1 cellular context compared by ENCODE assay signal in genomic region chr9:92187989-92188714, GRCh38.
TF ChIP-seq lines count a peak whose summit lies in the region.

No MANE protein-coding gene starts in this region.

TF ChIP-seq in HepG2, 621 proteins besides CTCF, POLR2A, EP300 and RAD21 (continued from another document):
- TF ChIP-seq ZBTB40 (IDR thresholded peaks at IDR 0.05) (no peak), ZBTB40 (CRISPR knock-in tag; IDR thresholded peaks at IDR 0.05) (no peak), ZSCAN9 (CRISPR knock-in tag; IDR thresholded peaks at IDR 0.05; ENCODE audit: borderline replicate concordance) (no peak), FIP1L1 (IDR thresholded peaks at IDR 0.05; ENCODE audit: borderline replicate concordance, insufficient read depth, low read depth, low read length) (no peak), ZFP91 (CRISPR knock-in tag; IDR thresholded peaks at IDR 0.05; ENCODE audit: borderline replicate concordance) (no peak), HNF4G (IDR thresholded peaks at IDR 0.05; ENCODE audit: borderline replicate concordance, low read depth, low read length) (no peak), HNF4G (CRISPR knock-in tag; IDR thresholded peaks at IDR 0.05; ENCODE audit: borderline replicate concordance, low read depth) (no peak), FOXK1 (CRISPR knock-in tag; IDR thresholded peaks at IDR 0.05; ENCODE audit: borderline replicate concordance, low read depth) (no peak), KLF16 (CRISPR knock-in tag; IDR thresholded peaks at IDR 0.05) (no peak), MATR3 (CRISPR knock-in tag; IDR thresholded peaks at IDR 0.05) (no peak), ZFAT (CRISPR knock-in tag; conservative IDR thresholded peaks at IDR 0.05) (no peak), EEA1 (CRISPR knock-in tag; IDR thresholded peaks at IDR 0.05; ENCODE audit: borderline replicate concordance) (no peak)
TF ChIP-seq in HepG2: peak in this region for 0.
